22 cellular contexts compared by ENCODE assay signal in genomic region chr7:98235901-98236300, GRCh38. TPM values are rescaled to one million over a fixed set of nuclear protein-coding genes. Genes with fewer than 3 reads are reported as not detected.
A peak's percentile ranks its signal among the peaks of the same experiment; 100 is the strongest.
DNase-seq lines count a peak whose midpoint lies in the region; FAIRE-seq and TF ChIP-seq lines count a peak whose summit lies in the region.
"Had no signal": no experiment of that assay in that cellular context is flagged by ENCODE, and none has a peak within 500 bp of the region (broad histone marks: within the 10 kb centered on the region; RNA-seq: fewer than 3 reads in every experiment).

No MANE protein-coding gene starts in this region.

- H4K5ac ChIP-seq in H1 (ENCODE audit: insufficient read length, low read depth, low read length) = no peak overlapping the region

- H2BK15ac ChIP-seq in H1 (ENCODE audit: low read length) (no peak overlapping the region), neuronal stem cell (ENCODE audit: low read length) (no peak overlapping the region)

- CTCF ChIA-PET in H1 (lab: Charles Lee; ENCODE audit: partially characterized antibody) = interaction anchor here (1.9 to 2.0 kb wide), 2 partner anchors 8 to 67 kb away, joined by 4 to 5 read pairs; no protein-coding TSS in a partner anchor

- H3K4me1 ChIP-seq in H1 (replicated peaks in 1 of 4; ENCODE audit: control insufficient read depth in 3 of 4, insufficient read depth in 4 of 4, low read length in 3 of 4) = no peaks in the 10 kb centered on the region; a peak in 1 of 7 replicates
- no peaks in the 10 kb centered on the region for H3K4me1 ChIP-seq in neuronal stem cell (ENCODE audit: control insufficient read depth in 2 of 2, insufficient read depth in 1 of 2, low read depth in 1 of 2, low read length in 2 of 2)

- TF ChIP-seq CTCF in H1 (IDR thresholded peaks at IDR 0.05; ENCODE audit: control extremely low read depth in 1 of 3, insufficient read depth in 1 of 3, low read depth in 1 of 3, low read length in 3 of 3) (no peak), foreskin fibroblast (IDR thresholded peaks at IDR 0.05; ENCODE audit: low read depth, low read length) (no peak)

- peak; percentile 29 for DNase-seq in DMS53 (lab: John Stamatoyannopoulos, UW)
- DNase-seq in DMS53 treated with DMSO at 0.1 percent for 48 hours (lab: John Stamatoyannopoulos, UW; ENCODE audit: unreplicated experiment) = no peak
- DNase-seq in 8988T = peak; percentile 2
- no peak for DNase-seq in H1 (ENCODE audit: low read depth in 1 of 2, low spot score in 2 of 2)
- no peak for DNase-seq in neuronal stem cell (ENCODE audit: low spot score)
- DNase-seq in foreskin fibroblast = no peak
- DNase-seq in NCI-H146 treated with DMSO at 0.1 percent for 48 hours (lab: John Stamatoyannopoulos, UW; ENCODE audit: unreplicated experiment) = no peak
- DNase-seq: CD4-positive, alpha-beta memory T cell; DMS153; DND-41; EL; HCEC 1CT had no signal

- no peak for TF ChIP-seq RAD21 in H1 (IDR thresholded peaks at IDR 0.05 in 1 of 2, conservative IDR thresholded peaks at IDR 0.05 in 1 of 2; ENCODE audit: low read depth in 2 of 2, low read length in 2 of 2)

- no peak for FAIRE-seq in H1 (lab: Jason Lieb, UNC)
- FAIRE-seq: GM12878, GM19239 had no signal

- no peaks in the 10 kb centered on the region for H3K9me3 ChIP-seq in H1 (ENCODE audit: insufficient read depth in 2 of 2, low read depth in 1 of 2, low read length in 1 of 2)
- H3K9me3 ChIP-seq in neuronal stem cell (replicated peaks in 1 of 2; ENCODE audit: control insufficient read depth in 2 of 2, insufficient read depth in 1 of 2, low read depth in 1 of 2, low read length in 2 of 2) = no peaks in the 10 kb centered on the region
- H3K9me3 ChIP-seq: BLaER1 had no signal

- H3K9ac ChIP-seq in H1 (replicated peaks in 1 of 4; ENCODE audit: extremely low read depth in 1 of 4, low read depth in 3 of 4, low read length in 3 of 4) (no peak overlapping the region), neuronal stem cell (ENCODE audit: low read depth, low read length, poor library complexity) (no peak overlapping the region)
- H3K9ac ChIP-seq: BLaER1 had no signal

- no peak overlapping the region for H2BK5ac ChIP-seq in H1 (ENCODE audit: low read depth, low read length)
- no peak overlapping the region for H2BK5ac ChIP-seq in neuronal stem cell (ENCODE audit: low read length)

- peaks cover 0 to 2% of the 10 kb centered on the region in 2 experiments for H4K20me1 ChIP-seq in H1 (replicated peaks in 1 of 2; ENCODE audit: control insufficient read depth in 1 of 2, insufficient read depth in 2 of 2, low read length in 2 of 2)
- H4K20me1 ChIP-seq: BLaER1 had no signal

- H2BK20ac ChIP-seq in H1 (ENCODE audit: low read length) = no peak overlapping the region

- no peak overlapping the region for H3K56ac ChIP-seq in H1 (replicated peaks; ENCODE audit: insufficient read length, low read depth, low read length)

- 0 out of 2 replicates have a peak overlapping the region, but pooled peaks have one; percentile 2 for H4K8ac ChIP-seq in H1 (ENCODE audit: extremely low read depth, insufficient read depth, low read length)
- no peak overlapping the region for H4K8ac ChIP-seq in neuronal stem cell (ENCODE audit: low read depth, low read length)

- H3K79me1 ChIP-seq in H1 (ENCODE audit: low read depth, low read length) (no peaks in the 10 kb centered on the region), neuronal stem cell (ENCODE audit: low read depth, low read length) (peaks cover 5% of the 10 kb centered on the region)

- H3K27ac ChIP-seq in H1 (ENCODE audit: low read depth, low read length) (no peak overlapping the region), neuronal stem cell (replicated peaks; ENCODE audit: low read length) (no peak overlapping the region)
- H3K27ac ChIP-seq: 22Rv1, BLaER1, HL-60 had no signal

- H3K4ac ChIP-seq in H1 (replicated peaks; ENCODE audit: insufficient read length, low read depth, low read length) (no peak overlapping the region), neuronal stem cell (ENCODE audit: low read length) (no peak overlapping the region)

- no peak for TF ChIP-seq POLR2A in H1 (IDR thresholded peaks at IDR 0.05; ENCODE audit: control extremely low read depth in 1 of 2, low read depth in 2 of 2, low read length in 2 of 2)

- WGBS in H1 (ENCODE audit: extremely low coverage in 1 of 2, insufficient coverage in 1 of 2, insufficient read length in 1 of 2, insufficient replicate concordance in 2 of 2, low coverage in 1 of 2, low lambda C conversion rate in 2 of 2, missing lambda C conversion rate in 1 of 2), 2 experiments = 95% methylated on average over 11 of the region's 11 CpGs; no CpG with 5 or more reads in 1 of the 2 experiments
- WGBS in neuronal stem cell (ENCODE audit: extremely low coverage in 2 of 2, insufficient read length in 2 of 2, insufficient replicate concordance in 1 of 2), 2 donors = no CpG with 5 or more reads among the region's 11 CpGs

- POLR2A ChIA-PET in H1 (lab: Charles Lee; ENCODE audit: partially characterized antibody) = interaction anchor here (0.9 to 1.2 kb wide), 2 partner anchors 15 to 25 kb away, joined by 3 read pairs; partner anchors contain the start of gene BHLHA15

- no peak overlapping the region for H3K4me3 ChIP-seq in H1 (ENCODE audit: extremely low read depth in 1 of 4, insufficient read depth in 2 of 4, low read depth in 3 of 4, low read length in 4 of 4)
- no peak overlapping the region for H3K4me3 ChIP-seq in neuronal stem cell (ENCODE audit: low read length in 2 of 2)
- no peak overlapping the region for H3K4me3 ChIP-seq in foreskin fibroblast (ENCODE audit: low read depth in 1 of 2, low read length in 2 of 2)
- H3K4me3 ChIP-seq: BLaER1, GM12878 had no signal

- H4K91ac ChIP-seq in H1 (replicated peaks; ENCODE audit: insufficient read length, low read length) (no peak overlapping the region), neuronal stem cell (ENCODE audit: low read depth, low read length, poor library complexity) (no peak overlapping the region)

- TF ChIP-seq EP300 in H1 (IDR thresholded peaks at IDR 0.05; ENCODE audit: borderline replicate concordance in 1 of 2, low read depth in 2 of 2, low read length in 2 of 2) = no peak

- no peaks in the 10 kb centered on the region for H3K23me2 ChIP-seq in H1 (ENCODE audit: low read depth, low read length)

- H2AK5ac ChIP-seq in H1 (ENCODE audit: low read depth, low read length) (no peak overlapping the region), neuronal stem cell (ENCODE audit: low read depth, low read length) (no peak overlapping the region)

- H3K18ac ChIP-seq in H1 (ENCODE audit: extremely low read depth, low read length) = no peak overlapping the region
- no peak overlapping the region for H3K18ac ChIP-seq in neuronal stem cell (ENCODE audit: low read length)

- H3K27me3 ChIP-seq in H1 (replicated peaks in 1 of 4; ENCODE audit: control insufficient read depth in 3 of 4, extremely low read depth in 1 of 4, insufficient read depth in 3 of 4, low read length in 3 of 4) = no peaks in the 10 kb centered on the region
- H3K27me3 ChIP-seq in neuronal stem cell (ENCODE audit: control insufficient read depth in 3 of 3, insufficient read depth in 3 of 3, low read depth in 1 of 3, low read length in 3 of 3) = no peaks in the 10 kb centered on the region
- H3K27me3 ChIP-seq: BLaER1 had no signal

- H3K79me2 ChIP-seq in H1 (ENCODE audit: control insufficient read depth in 1 of 2, insufficient read depth in 2 of 2, low read length in 2 of 2) = no peaks in the 10 kb centered on the region

- H3K23ac ChIP-seq in H1 (ENCODE audit: insufficient read length) (no peak overlapping the region), neuronal stem cell (ENCODE audit: low read depth, low read length, poor library complexity) (no peak overlapping the region)

- H2BK12ac ChIP-seq in H1 (ENCODE audit: low read depth, low read length) (no peak overlapping the region), neuronal stem cell (ENCODE audit: low read length) (peak overlapping the region; percentile 22)

- H2BK120ac ChIP-seq in H1 (replicated peaks; ENCODE audit: low read depth, low read length) (no peak overlapping the region), neuronal stem cell (ENCODE audit: low read depth, low read length) (no peak overlapping the region)

- H3K36me3 ChIP-seq in H1 (ENCODE audit: control insufficient read depth in 2 of 4, insufficient read depth in 4 of 4, low read length in 3 of 4) (no peaks in the 10 kb centered on the region), neuronal stem cell (replicated peaks in 1 of 2; ENCODE audit: control insufficient read depth in 2 of 2, insufficient read depth in 2 of 2, low read length in 2 of 2) (peaks cover 3 to 29% of the 10 kb centered on the region in 2 donors)

- H2AFZ ChIP-seq in H1 (ENCODE audit: low read length) (no peak overlapping the region), neuronal stem cell (ENCODE audit: low read length) (no peak overlapping the region)

- H3K4me2 ChIP-seq in H1 (ENCODE audit: insufficient read depth in 1 of 2, low read depth in 2 of 2, low read length in 2 of 2) = no peak overlapping the region
- H3K4me2 ChIP-seq in neuronal stem cell (ENCODE audit: insufficient read depth, low read length, poor library complexity, severe bottlenecking) = no peak overlapping the region
- H3K4me2 ChIP-seq: BLaER1 had no signal

- H3K14ac ChIP-seq in H1 (ENCODE audit: insufficient read length) (no peak overlapping the region), neuronal stem cell (ENCODE audit: low read length) (no peak overlapping the region)

RNA-seq across cellular contexts. Expression of gene TECPR1, which starts 16.1 kb away (rescaled TPM):
- total RNA-seq in H1 (2021; fragmentation: NEBNext Ultra II Directional; extraction: Animal tissue kit (Norgen Biotek cat#: 25700)) = 11.1 and 11.4 TPM in 2 replicates
- 1.3 and 2.4 TPM in 2 replicates for polyA plus RNA-seq in H1 (2011; rRNA removed)
- polyA plus RNA-seq in H1 (2011; cell fraction: cytosol; rRNA removed) = 4.1 TPM
- polyA plus RNA-seq in H1 (2011; cell fraction: nucleus; rRNA removed) = 9.3 TPM
- polyA plus RNA-seq in H1 (2012, experiment 1 of 2) = 7.8 to 10.2 TPM (median 8.4 TPM) in 4 replicates
- polyA plus RNA-seq in H1 (2012, experiment 2 of 2) = 6.2 TPM
- polyA plus RNA-seq in H1 (2013, experiment 1 of 2) = 3.3 TPM
- 3.3 TPM for polyA plus RNA-seq in H1 (2013, experiment 2 of 2)
- polyA minus RNA-seq in H1 (2011; rRNA and poly(A)+ RNA removed) = 3.1 and 4.7 TPM in 2 replicates
- 2.8 TPM for polyA minus RNA-seq in H1 (2011; cell fraction: cytosol; rRNA and poly(A)+ RNA removed)
- 8.1 TPM for polyA minus RNA-seq in H1 (2011; cell fraction: nucleus; rRNA and poly(A)+ RNA removed)
- 7.3 TPM for polyA plus RNA-seq in neuronal stem cell (2013, experiment 1 of 2)
- 7.5 TPM for polyA plus RNA-seq in neuronal stem cell (2013, experiment 2 of 2)

RNA-seq across cellular contexts. Expression of gene BHLHA15, which starts 24.7 kb away (rescaled TPM):
- total RNA-seq in H1 (2021; fragmentation: NEBNext Ultra II Directional; extraction: Animal tissue kit (Norgen Biotek cat#: 25700)) = 2.7 and 3.5 TPM in 2 replicates
- polyA plus RNA-seq in H1 (2011; rRNA removed) = 1.1 and 2.2 TPM in 2 replicates
- 2.0 TPM for polyA plus RNA-seq in H1 (2011; cell fraction: cytosol; rRNA removed)
- 3.2 TPM for polyA plus RNA-seq in H1 (2011; cell fraction: nucleus; rRNA removed)
- 1.3 to 1.7 TPM (median 1.7 TPM) in 3 of 4 replicates, not detected in the other for polyA plus RNA-seq in H1 (2012, experiment 1 of 2)
- 0.67 TPM for polyA plus RNA-seq in H1 (2012, experiment 2 of 2)
- 3.8 TPM for polyA plus RNA-seq in H1 (2013, experiment 1 of 2)
- polyA plus RNA-seq in H1 (2013, experiment 2 of 2) = 3.4 TPM
- 0.39 TPM in 1 of 2 replicates, not detected in the other for polyA minus RNA-seq in H1 (2011; rRNA and poly(A)+ RNA removed)
- polyA minus RNA-seq in H1 (2011; cell fraction: cytosol; rRNA and poly(A)+ RNA removed) = not detected
- 2.1 TPM for polyA minus RNA-seq in H1 (2011; cell fraction: nucleus; rRNA and poly(A)+ RNA removed)
- polyA plus RNA-seq in neuronal stem cell (2013, experiment 1 of 2) = 2.4 TPM
- polyA plus RNA-seq in neuronal stem cell (2013, experiment 2 of 2) = 2.2 TPM
- total RNA-seq: CD4-positive, alpha-beta memory T cell; G401; H4; HT1080 had no signal
- polyA plus RNA-seq: AG04450; CD14-positive monocyte; CD4-positive, alpha-beta memory T cell had no signal

RNA-seq across cellular contexts. Expression of gene BRI3, which starts 45.6 kb away (rescaled TPM):
- total RNA-seq in H1 (2021; fragmentation: NEBNext Ultra II Directional; extraction: Animal tissue kit (Norgen Biotek cat#: 25700)) = 93.4 and 94.0 TPM in 2 replicates
- 77.5 and 98.4 TPM in 2 replicates for polyA plus RNA-seq in H1 (2011; rRNA removed)
- 51.4 TPM for polyA plus RNA-seq in H1 (2011; cell fraction: cytosol; rRNA removed)
- polyA plus RNA-seq in H1 (2011; cell fraction: nucleus; rRNA removed) = 76.2 TPM
- 80.0 to 96.4 TPM (median 93.0 TPM) in 4 replicates for polyA plus RNA-seq in H1 (2012, experiment 1 of 2)
- polyA plus RNA-seq in H1 (2012, experiment 2 of 2) = 151 TPM
- polyA plus RNA-seq in H1 (2013, experiment 1 of 2) = 114 TPM
- polyA plus RNA-seq in H1 (2013, experiment 2 of 2) = 115 TPM
- 38.1 and 52.1 TPM in 2 replicates for polyA minus RNA-seq in H1 (2011; rRNA and poly(A)+ RNA removed)
- polyA minus RNA-seq in H1 (2011; cell fraction: cytosol; rRNA and poly(A)+ RNA removed) = 36.2 TPM
- polyA minus RNA-seq in H1 (2011; cell fraction: nucleus; rRNA and poly(A)+ RNA removed) = 29.3 TPM
- polyA plus RNA-seq in neuronal stem cell (2013, experiment 1 of 2) = 197 TPM
- 198 TPM for polyA plus RNA-seq in neuronal stem cell (2013, experiment 2 of 2)

Comparison
In these comparisons a context has a peak if more than half of its experiments do, and no peak if none do; other contexts are left out.
1. DNase-seq: peak in DMS53 (single experiment) and 8988T (single experiment); none in DMS53 treated with DMSO at 0.1 percent for 48 hours (single experiment), H1 (0 of 2), neuronal stem cell (single experiment), foreskin fibroblast (0 of 2) and NCI-H146 treated with DMSO at 0.1 percent for 48 hours (single experiment).